ENCODE assay signal across 30 cellular contexts in genomic region chr20:33338465-33339258, GRCh38. TPM values are rescaled to one million over a fixed set of nuclear protein-coding genes. Genes with fewer than 3 reads are reported as not detected.
"Had no signal": no experiment of that assay in that cellular context is flagged by ENCODE, and none has a peak within 500 bp of the region (broad histone marks: within the 10 kb centered on the region; RNA-seq: fewer than 3 reads in every experiment).

No MANE protein-coding gene starts in this region.

- H3K27me3 Mint-ChIP-seq: activated CD4-positive, alpha-beta memory T cell treated with anti-CD3 and anti-CD28 coated beads for 36 hours; progenitor cell of endocrine pancreas; stimulated activated naive CD8-positive, alpha-beta T cell treated with anti-CD3 and anti-CD28 coated beads, Interleukin-15, amount 100 ng/mL, for 72 hours had no signal

- FAIRE-seq: bronchial epithelial cell, small intestine had no signal

- H3K4me1 ChIP-seq: esophagus muscularis mucosa, foreskin keratinocyte, heart left ventricle, sigmoid colon, vagina had no signal

- ATAC-seq: foreskin keratinocyte; heart left ventricle; natural killer cell treated with Interleukin-12 subunit alpha and Interleukin-12 subunit beta and Interleukin-15 and Interleukin-18, amount 100 ng/mL, for 72 hours; stimulated activated effector memory CD8-positive, alpha-beta T cell treated with anti-CD3 and anti-CD28 coated beads, Interleukin-12 subunit alpha, Interleukin-12 subunit beta, amount 100 ng/mL, for 72 hours; stimulated activated naive CD8-positive, alpha-beta T cell treated with anti-CD3 and anti-CD28 coated beads, Interleukin-15, amount 100 ng/mL, for 72 hours had no signal

- H3K9me3 Mint-ChIP-seq: activated CD4-positive, alpha-beta memory T cell treated with anti-CD3 and anti-CD28 coated beads for 36 hours; activated CD4-positive, alpha-beta T cell treated with anti-CD3 and anti-CD28 coated beads, Interleukin-2, amount 10 ng/mL, durations not matched to agents 24 days and 14 days; activated T-cell treated with anti-CD3 and anti-CD28 coated beads, Interleukin-2, amount 50 U/mL, for 24 hours; central memory CD8-positive, alpha-beta T cell; dendritic cell treated with granulocyte-macrophage colony-stimulating factor and Interleukin-4, amounts not matched to agents 40 ng/mL and 50 ng/mL, for 4 days; natural killer cell treated with Interleukin-12 subunit alpha and Interleukin-12 subunit beta and Interleukin-15 and Interleukin-18, amount 100 ng/mL, for 72 hours; stimulated activated effector memory CD8-positive, alpha-beta T cell treated with anti-CD3 and anti-CD28 coated beads, Interleukin-12 subunit alpha, Interleukin-12 subunit beta, amount 100 ng/mL, for 72 hours; stimulated activated naive CD8-positive, alpha-beta T cell treated with anti-CD3 and anti-CD28 coated beads, Interleukin-15, amount 100 ng/mL, for 72 hours; type B pancreatic cell had no signal

- H3K36me3 ChIP-seq: esophagus muscularis mucosa, heart left ventricle, sigmoid colon, vagina, WERI-Rb-1 had no signal

- H3K9me3 ChIP-seq: esophagus muscularis mucosa, heart left ventricle, sigmoid colon, vagina had no signal

- H3K27ac Mint-ChIP-seq: activated CD4-positive, alpha-beta memory T cell treated with anti-CD3 and anti-CD28 coated beads for 36 hours; activated CD4-positive, alpha-beta T cell treated with anti-CD3 and anti-CD28 coated beads, Interleukin-2, amount 10 ng/mL, durations not matched to agents 24 days and 14 days; activated T-cell treated with anti-CD3 and anti-CD28 coated beads, Interleukin-2, amount 50 U/mL, for 24 hours; dendritic cell treated with granulocyte-macrophage colony-stimulating factor and Interleukin-4, amounts not matched to agents 40 ng/mL and 50 ng/mL, for 4 days; natural killer cell treated with Interleukin-12 subunit alpha and Interleukin-12 subunit beta and Interleukin-15 and Interleukin-18, amount 100 ng/mL, for 72 hours; progenitor cell of endocrine pancreas; stimulated activated effector memory CD8-positive, alpha-beta T cell treated with anti-CD3 and anti-CD28 coated beads, Interleukin-12 subunit alpha, Interleukin-12 subunit beta, amount 100 ng/mL, for 72 hours; type B pancreatic cell had no signal

- H3K27me3 ChIP-seq: vagina had no signal

- H3K4me3 ChIP-seq: esophagus muscularis mucosa, heart left ventricle, sigmoid colon, vagina had no signal

- H3K4me3 Mint-ChIP-seq: activated CD4-positive, alpha-beta memory T cell treated with anti-CD3 and anti-CD28 coated beads for 36 hours; activated CD4-positive, alpha-beta T cell treated with anti-CD3 and anti-CD28 coated beads, Interleukin-2, amount 10 ng/mL, durations not matched to agents 24 days and 14 days; activated T-cell treated with anti-CD3 and anti-CD28 coated beads, Interleukin-2, amount 50 U/mL, for 24 hours; central memory CD8-positive, alpha-beta T cell; dendritic cell treated with granulocyte-macrophage colony-stimulating factor and Interleukin-4, amounts not matched to agents 40 ng/mL and 50 ng/mL, for 4 days; natural killer cell treated with Interleukin-12 subunit alpha and Interleukin-12 subunit beta and Interleukin-15 and Interleukin-18, amount 100 ng/mL, for 72 hours; stimulated activated effector memory CD8-positive, alpha-beta T cell treated with anti-CD3 and anti-CD28 coated beads, Interleukin-12 subunit alpha, Interleukin-12 subunit beta, amount 100 ng/mL, for 72 hours; stimulated activated naive CD8-positive, alpha-beta T cell treated with anti-CD3 and anti-CD28 coated beads, Interleukin-15, amount 100 ng/mL, for 72 hours; type B pancreatic cell had no signal

- H3K27ac ChIP-seq: esophagus muscularis mucosa, foreskin keratinocyte, heart left ventricle, sigmoid colon, vagina, WERI-Rb-1 had no signal

- H3K36me3 Mint-ChIP-seq: activated CD4-positive, alpha-beta memory T cell treated with anti-CD3 and anti-CD28 coated beads for 36 hours; natural killer cell treated with Interleukin-12 subunit alpha and Interleukin-12 subunit beta and Interleukin-15 and Interleukin-18, amount 100 ng/mL, for 72 hours; stimulated activated effector memory CD8-positive, alpha-beta T cell treated with anti-CD3 and anti-CD28 coated beads, Interleukin-12 subunit alpha, Interleukin-12 subunit beta, amount 100 ng/mL, for 72 hours; type B pancreatic cell had no signal

- H3K4me1 Mint-ChIP-seq: central memory CD8-positive, alpha-beta T cell; stimulated activated effector memory CD8-positive, alpha-beta T cell treated with anti-CD3 and anti-CD28 coated beads, Interleukin-12 subunit alpha, Interleukin-12 subunit beta, amount 100 ng/mL, for 72 hours had no signal

- DNase-seq: activated CD4-positive, alpha-beta memory T cell treated with anti-CD3 and anti-CD28 coated beads for 36 hours; activated CD4-positive, alpha-beta T cell treated with anti-CD3 and anti-CD28 coated beads, Interleukin-2, amount 10 ng/mL, durations not matched to agents 24 days and 14 days; activated CD4-positive, CD25-positive, alpha-beta regulatory T cell treated with anti-CD3 and anti-CD28 coated beads, Interleukin-2, amount 50 U/mL, for 72 hours; activated CD8-positive, alpha-beta memory T cell treated with anti-CD3 and anti-CD28 coated beads, Interleukin-2, amount 50 U/mL, for 48 hours; activated gamma-delta T cell treated with Interleukin-2 at 50 U/mL for 16 hours; activated naive CD4-positive, alpha-beta T cell treated with anti-CD3 and anti-CD28 coated beads, Interleukin-2, amount 50 U/mL, for 16 hours; activated T-cell treated with anti-CD3 and anti-CD28 coated beads, Interleukin-2, amount 50 U/mL, for 24 hours; foreskin keratinocyte; heart left ventricle; hypothalamus; retina; sigmoid colon; small intestine; stimulated activated CD4-positive, alpha-beta T cell treated with anti-CD3 and anti-CD28 coated beads, Interleukin-4, amount 100 ng/mL, for 24 hours; stimulated activated naive CD8-positive, alpha-beta T cell treated with anti-CD3 and anti-CD28 coated beads, Interleukin-15, amount 100 ng/mL, for 72 hours; substantia nigra; T1000; WERI-Rb-1 had no signal

RNA-seq across cellular contexts. Expression of gene BPIFB1, which starts 55.6 kb away (rescaled TPM):
- total RNA-seq: activated CD4-positive, alpha-beta memory T cell treated with anti-CD3 and anti-CD28 coated beads for 36 hours; activated CD4-positive, alpha-beta T cell treated with anti-CD3 and anti-CD28 coated beads, Interleukin-2, amount 10 ng/mL, durations not matched to agents 24 days and 14 days; bronchial epithelial cell; esophagus muscularis mucosa; foreskin keratinocyte; heart left ventricle; kidney epithelial cell; lower leg skin; natural killer cell treated with Interleukin-12 subunit alpha and Interleukin-12 subunit beta and Interleukin-15 and Interleukin-18, amount 100 ng/mL, for 72 hours; osteoblast; progenitor cell of endocrine pancreas; sigmoid colon; vagina had no signal
- polyA plus RNA-seq: foreskin keratinocyte, sigmoid colon had no signal
